12 cellular contexts compared by ENCODE assay signal in genomic region chr16:4393243-4393606, GRCh38. TPM values are rescaled to one million over a fixed set of nuclear protein-coding genes. Genes with fewer than 3 reads are reported as not detected.
A peak's percentile ranks its signal among the peaks of the same experiment; 100 is the strongest.
DNase-seq lines count a peak whose midpoint lies in the region; ATAC-seq and TF ChIP-seq lines count a peak whose summit lies in the region.
"Had no signal": no experiment of that assay in that cellular context is flagged by ENCODE, and none has a peak within 500 bp of the region (broad histone marks: within the 10 kb centered on the region; RNA-seq: fewer than 3 reads in every experiment).

No MANE protein-coding gene starts in this region.

- H3K4me3 Mint-ChIP-seq in GM23338 (peak overlapping the region; percentile 34; the same call in 1 of the 3 replicates), MCF 10A (ENCODE audit: unreplicated experiment) (no peak overlapping the region)
- no peak overlapping the region for H3K4me3 Mint-ChIP-seq in activated naive CD8-positive, alpha-beta T cell treated with anti-CD3 and anti-CD28 coated beads for 36 hours
- H3K4me3 Mint-ChIP-seq: activated naive CD4-positive, alpha-beta T cell treated with anti-CD3 and anti-CD28 coated beads, Interleukin-2, amount 10 ng/mL, durations not matched to agents 7 days and 5 days had no signal

- H3K4me3 ChIP-seq in GM23338 (peak overlapping the region; percentile 45), iPS-18a (ENCODE audit: low read length) (peak overlapping the region; percentile 13), stomach (no peak overlapping the region)
- H3K4me3 ChIP-seq: Peyer's patch had no signal

- peaks cover 34% of the 10 kb centered on the region for H3F3A ChIP-seq in GM23338 (replicated peaks; ENCODE audit: low read depth)

- no peaks in the 10 kb centered on the region for H4K20me1 ChIP-seq in GM23338 (replicated peaks; ENCODE audit: insufficient read depth)

- peak overlapping the region; percentile 77 for H3K9ac ChIP-seq in iPS-18a (ENCODE audit: low read length)

- 0 out of 2 replicates have a peak overlapping the region, but pooled peaks have one; percentile 32 for H2AFZ ChIP-seq in GM23338

- intact Hi-C loops in MCF 10A (cut with micrococcal nuclease) (no loop called here), stomach (cut with DNase I; ENCODE audit: low total_unique reads) (no loop called here)

- CTCF ChIA-PET in MCF 10A (lab: Yijun Ruan, JAX): interaction anchor here (0.7 to 10.0 kb wide), 7 partner anchors 10 to 455 kb away, joined by 3 to 129 read pairs (median 4); no protein-coding TSS in a partner anchor

- H3K9me3 Mint-ChIP-seq in GM23338: no peaks in the 10 kb centered on the region
- H3K9me3 Mint-ChIP-seq in MCF 10A (ENCODE audit: unreplicated experiment): no peaks in the 10 kb centered on the region
- H3K9me3 Mint-ChIP-seq in activated naive CD8-positive, alpha-beta T cell treated with anti-CD3 and anti-CD28 coated beads for 36 hours: no peaks in the 10 kb centered on the region
- H3K9me3 Mint-ChIP-seq: activated naive CD4-positive, alpha-beta T cell treated with anti-CD3 and anti-CD28 coated beads, Interleukin-2, amount 10 ng/mL, durations not matched to agents 7 days and 5 days had no signal

- H3K4me1 Mint-ChIP-seq in GM23338 (peaks cover 45% of the 10 kb centered on the region), MCF 10A (ENCODE audit: insufficient read depth, unreplicated experiment) (peaks cover 14% of the 10 kb centered on the region)
- peaks cover 2% of the 10 kb centered on the region for H3K4me1 Mint-ChIP-seq in activated naive CD8-positive, alpha-beta T cell treated with anti-CD3 and anti-CD28 coated beads for 36 hours
- H3K4me1 Mint-ChIP-seq: activated naive CD4-positive, alpha-beta T cell treated with anti-CD3 and anti-CD28 coated beads, Interleukin-2, amount 10 ng/mL, durations not matched to agents 7 days and 5 days had no signal

- WGBS in stomach, 5 donors: 28 to 46% (median 36%) methylated on average over 5 to 6 of the region's 6 CpGs

- no peak for DNase-seq in GM23338 (ENCODE audit: low spot score)
- peak; percentile 69 for DNase-seq in MCF 10A (ENCODE audit: unreplicated experiment)
- peak; percentile 69 for DNase-seq in stomach
- no peak for DNase-seq in activated naive CD8-positive, alpha-beta T cell treated with anti-CD3 and anti-CD28 coated beads for 36 hours
- DNase-seq in NCI-H526 treated with DMSO at 0.1 percent for 48 hours (lab: John Stamatoyannopoulos, UW): no peak
- DNase-seq in NCI-H1092 treated with DMSO at 0.1 percent for 48 hours (lab: John Stamatoyannopoulos, UW): no peak
- DNase-seq: activated CD4-positive, alpha-beta T cell treated with anti-CD3 and anti-CD28 coated beads for 48 hours; activated naive CD4-positive, alpha-beta T cell treated with anti-CD3 and anti-CD28 coated beads, Interleukin-2, amount 10 ng/mL, durations not matched to agents 7 days and 5 days; NCI-H1048; Peyer's patch had no signal

- peak overlapping the region; percentile 98 for H3K27ac Mint-ChIP-seq in GM23338
- no peak overlapping the region for H3K27ac Mint-ChIP-seq in MCF 10A (ENCODE audit: low read depth, unreplicated experiment)
- no peak overlapping the region for H3K27ac Mint-ChIP-seq in activated naive CD8-positive, alpha-beta T cell treated with anti-CD3 and anti-CD28 coated beads for 36 hours
- H3K27ac Mint-ChIP-seq: activated naive CD4-positive, alpha-beta T cell treated with anti-CD3 and anti-CD28 coated beads, Interleukin-2, amount 10 ng/mL, durations not matched to agents 7 days and 5 days had no signal

- BruUV-seq in MCF 10A (replicated peaks; lab: Mats Ljungman, UMichigan): no TSS peak

- H3K36me3 ChIP-seq in GM23338 (ENCODE audit: insufficient read depth) (no peaks in the 10 kb centered on the region), iPS-18a (ENCODE audit: control insufficient read depth, low read depth, low read length) (no peaks in the 10 kb centered on the region), stomach (peaks cover 16 to 89% (median 57%) of the 10 kb centered on the region in 4 donors)

- H3K9me3 ChIP-seq in iPS-18a (ENCODE audit: control insufficient read depth, low read depth, low read length): no peaks in the 10 kb centered on the region
- H3K9me3 ChIP-seq in stomach: no peaks in the 10 kb centered on the region
- H3K9me3 ChIP-seq: Peyer's patch had no signal

- peaks cover 43% of the 10 kb centered on the region for H3K4me1 ChIP-seq in GM23338 (ENCODE audit: insufficient read depth)
- peaks cover 51% of the 10 kb centered on the region for H3K4me1 ChIP-seq in iPS-18a (ENCODE audit: control insufficient read depth, low read depth, low read length)
- peaks cover 18 to 26% (median 21%) of the 10 kb centered on the region in 4 donors for H3K4me1 ChIP-seq in stomach

- TF ChIP-seq EP300 in stomach (IDR thresholded peaks at IDR 0.05): no peak

- TF ChIP-seq CTCF in GM23338 (conservative IDR thresholded peaks at IDR 0.05; ENCODE audit: low read depth in 2 of 2) (no peak), MCF 10A (IDR thresholded peaks at IDR 0.05; ENCODE audit: unreplicated experiment) (no peak), stomach (IDR thresholded peaks at IDR 0.05) (no peak)

- peak; percentile 3; the same call in 2 of the 3 replicates for ATAC-seq in GM23338
- no peak for ATAC-seq in HG03565 (IDR thresholded peaks at IDR 0.05; ENCODE audit: unreplicated experiment)

- POLR2A ChIA-PET in MCF 10A (lab: Yijun Ruan, JAX): interaction anchor here (1.0 to 1.7 kb wide), 5 partner anchors 10 to 122 kb away, joined by 3 to 9 read pairs (median 3); no protein-coding TSS in a partner anchor

- no peaks in the 10 kb centered on the region for H3K27me3 ChIP-seq in GM23338 (ENCODE audit: insufficient read depth)
- H3K27me3 ChIP-seq in iPS-18a (ENCODE audit: control insufficient read depth, insufficient read depth, low read length): no peaks in the 10 kb centered on the region
- H3K27me3 ChIP-seq in stomach: no peaks in the 10 kb centered on the region
- H3K27me3 ChIP-seq: Peyer's patch had no signal

- TF ChIP-seq POLR2A in stomach (IDR thresholded peaks at IDR 0.05): no peak

- H3K36me3 Mint-ChIP-seq in GM23338 (ENCODE audit: low read depth) (no peaks in the 10 kb centered on the region; the same call in 2 of the 3 replicates), MCF 10A (ENCODE audit: insufficient read depth, unreplicated experiment) (peaks cover 6% of the 10 kb centered on the region)
- peaks cover 5% of the 10 kb centered on the region for H3K36me3 Mint-ChIP-seq in activated naive CD8-positive, alpha-beta T cell treated with anti-CD3 and anti-CD28 coated beads for 36 hours

- no peaks in the 10 kb centered on the region for H3K79me2 ChIP-seq in GM23338 (replicated peaks; ENCODE audit: insufficient read depth)

- H3K27me3 Mint-ChIP-seq in GM23338 (ENCODE audit: insufficient read depth, low read depth, poor library complexity) (peaks cover 21% of the 10 kb centered on the region), MCF 10A (ENCODE audit: insufficient read depth, unreplicated experiment) (no peaks in the 10 kb centered on the region)
- H3K27me3 Mint-ChIP-seq in activated naive CD8-positive, alpha-beta T cell treated with anti-CD3 and anti-CD28 coated beads for 36 hours: no peaks in the 10 kb centered on the region
- H3K27me3 Mint-ChIP-seq: activated naive CD4-positive, alpha-beta T cell treated with anti-CD3 and anti-CD28 coated beads, Interleukin-2, amount 10 ng/mL, durations not matched to agents 7 days and 5 days had no signal

- peak overlapping the region; percentile 78 for H3K4me2 ChIP-seq in GM23338

- no peaks in the 10 kb centered on the region for H3K9me2 ChIP-seq in GM23338 (ENCODE audit: insufficient read depth)

- H3K27ac ChIP-seq in GM23338 (ENCODE audit: low read depth) (peak overlapping the region; percentile 100), iPS-18a (ENCODE audit: low read length) (peak overlapping the region; percentile 84), stomach (peak overlapping the region; percentile 16 to 80 (median 71))

TF ChIP-seq in GM23338, 12 proteins besides CTCF, POLR2A, EP300 and RAD21 (continues in another document):
- no peak for TF ChIP-seq POLR2AphosphoS5 (IDR thresholded peaks at IDR 0.05; ENCODE audit: low read depth)
- TF ChIP-seq ZNF114 (CRISPR knock-in tag; IDR thresholded peaks at IDR 0.05): no peak
- TF ChIP-seq EZH2 (IDR thresholded peaks at IDR 0.05; ENCODE audit: low read depth, unreplicated experiment): no peak
- no peak for TF ChIP-seq JUNB (IDR thresholded peaks at IDR 0.05; ENCODE audit: unreplicated experiment)

RNA-seq across cellular contexts. Expression of gene VASN, which starts 21.6 kb away (rescaled TPM):
- total RNA-seq in GM23338 (2014; rRNA removed; shearing (Covaris generic)): 15.5 and 16.9 TPM in 2 replicates
- polyA plus RNA-seq in GM23338 (2016; fragmentation: Nextera tagmentation; extraction: Ambion mirVana): 7.1 and 8.0 TPM in 2 replicates
- 4.0 and 7.1 TPM in 2 replicates for total RNA-seq in MCF 10A (2022)
- total RNA-seq in stomach: 10 to 100 TPM; 10.5 to 25.6 (median 11.6) TPM
- 1 to 10 TPM; 3.7 to 7.2 (median 5.1) TPM for polyA plus RNA-seq in stomach
- under 1 TPM in 1 of 2 experiments, not detected in 1; 0.08 TPM for total RNA-seq in activated naive CD8-positive, alpha-beta T cell treated with anti-CD3 and anti-CD28 coated beads for 36 hours

RNA-seq across cellular contexts. Expression of gene CORO7, which starts 23.2 kb away (rescaled TPM):
- total RNA-seq in GM23338 (2014; rRNA removed; shearing (Covaris generic)): 40.5 and 46.4 TPM in 2 replicates
- 14.2 and 19.1 TPM in 2 replicates for polyA plus RNA-seq in GM23338 (2016; fragmentation: Nextera tagmentation; extraction: Ambion mirVana)
- total RNA-seq in MCF 10A (2022): 20.3 and 24.9 TPM in 2 replicates
- total RNA-seq in stomach: 100 to 1,000 TPM in 2 of 5 donors, 10 to 100 TPM in 3; 12.5 to 173 (median 57.2) TPM
- 10 to 100 TPM; 12.6 to 14.2 (median 13.6) TPM for polyA plus RNA-seq in stomach
- total RNA-seq in activated naive CD8-positive, alpha-beta T cell treated with anti-CD3 and anti-CD28 coated beads for 36 hours: 10 to 100 TPM; 66.2 to 73.1 TPM

RNA-seq across cellular contexts. Expression of gene DNAJA3, which starts 32.4 kb away (rescaled TPM):
- total RNA-seq in GM23338 (2014; rRNA removed; shearing (Covaris generic)): 75.5 and 75.9 TPM in 2 replicates
- polyA plus RNA-seq in GM23338 (2016; fragmentation: Nextera tagmentation; extraction: Ambion mirVana): 46.6 and 56.3 TPM in 2 replicates
- total RNA-seq in MCF 10A (2022): 98.1 and 101 TPM in 2 replicates
- total RNA-seq in stomach: 10 to 100 TPM; 26.8 to 53.0 (median 39.1) TPM
- 10 to 100 TPM; 18.8 to 28.0 (median 24.5) TPM for polyA plus RNA-seq in stomach
- total RNA-seq in activated naive CD8-positive, alpha-beta T cell treated with anti-CD3 and anti-CD28 coated beads for 36 hours: 100 to 1,000 TPM; 103 to 107 TPM

RNA-seq across cellular contexts. Expression of gene PAM16, which starts 42.1 kb away (rescaled TPM):
- total RNA-seq in GM23338 (2014; rRNA removed; shearing (Covaris generic)): 84.1 and 113 TPM in 2 replicates
- 283 and 331 TPM in 2 replicates for polyA plus RNA-seq in GM23338 (2016; fragmentation: Nextera tagmentation; extraction: Ambion mirVana)
- 71.8 and 117 TPM in 2 replicates for total RNA-seq in MCF 10A (2022)
- total RNA-seq in stomach: 100 to 1,000 TPM in 1 of 5 donors, 10 to 100 TPM in 3, 1 to 10 TPM in 1; 4.7 to 218 (median 28.1) TPM
- 100 to 1,000 TPM in 2 of 3 donors, 10 to 100 TPM in 1; 54.4 to 117 (median 104) TPM for polyA plus RNA-seq in stomach
- 10 to 100 TPM; 73.0 to 73.9 TPM for total RNA-seq in activated naive CD8-positive, alpha-beta T cell treated with anti-CD3 and anti-CD28 coated beads for 36 hours

Comparison
In these comparisons a context has a peak if more than half of its experiments do, and no peak if none do; other contexts are left out.
1. DNase-seq: peak in MCF 10A (single experiment) and stomach (single experiment); none in GM23338 (single experiment), activated naive CD8-positive, alpha-beta T cell treated with anti-CD3 and anti-CD28 coated beads for 36 hours (single experiment), NCI-H526 treated with DMSO at 0.1 percent for 48 hours (single experiment) and NCI-H1092 treated with DMSO at 0.1 percent for 48 hours (single experiment).
2. H3K4me3 ChIP-seq: peak in GM23338 (single experiment) and iPS-18a (single experiment); none in stomach (0 of 4).
3. Peak in every context shown above with its lines, with median percentiles within 50 percentile points of each other: H3K27ac ChIP-seq.